In the genomic region with DNA sequence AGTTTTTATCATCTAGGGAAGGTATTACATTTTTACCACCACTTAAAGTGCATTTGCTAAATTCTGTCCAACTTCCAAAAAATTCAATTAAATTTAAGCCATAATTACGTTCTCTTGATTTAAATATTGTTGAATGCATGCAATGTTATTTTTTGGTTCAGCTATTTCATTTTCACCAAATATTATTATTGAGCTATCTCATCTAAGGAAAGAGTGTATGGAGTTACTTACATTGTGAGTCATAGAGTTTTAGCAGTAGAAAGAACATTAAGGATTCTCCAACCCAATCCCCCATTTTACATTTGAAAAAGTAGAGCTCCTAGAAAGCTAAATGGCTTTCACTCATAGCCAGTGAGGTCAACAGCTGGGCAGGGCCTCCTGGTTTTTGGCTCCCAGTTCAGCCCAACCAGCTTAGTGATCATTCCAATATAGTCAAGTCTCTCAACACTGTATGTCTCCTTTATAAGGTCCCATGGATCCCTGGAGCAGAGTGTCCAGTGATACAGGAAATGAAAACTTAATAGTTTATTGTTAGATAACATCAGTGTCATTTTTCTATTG, we compare ENCODE assay signal across 17 cellular contexts.
A peak's percentile ranks its signal among the peaks of the same experiment; 100 is the strongest.
DNase-seq lines count a peak whose midpoint lies in the region; ATAC-seq and TF ChIP-seq lines count a peak whose summit lies in the region.
"Had no signal": no experiment of that assay in that cellular context is flagged by ENCODE, and none has a peak within 500 bp of the region (broad histone marks: within the 10 kb centered on the region; RNA-seq: fewer than 3 reads in every experiment).

No MANE protein-coding gene starts in this region.

- H3K36me3 ChIP-seq in naive thymus-derived CD4-positive, alpha-beta T cell (ENCODE audit: control insufficient read depth in 2 of 3, insufficient read depth in 3 of 3, low read length in 3 of 3) = no peaks in the 10 kb centered on the region
- H3K36me3 ChIP-seq: BE2C had no signal

- CTCF ChIA-PET in naive thymus-derived CD4-positive, alpha-beta T cell (lab: Charles Lee) = interaction anchor here (0.9 kb wide), 1 partner anchor 17 kb away, joined by 3 read pairs; no protein-coding TSS in a partner anchor

- H3K4me1 ChIP-seq in H9 (ENCODE audit: insufficient read depth, low read length) = peaks cover 3% of the 10 kb centered on the region; the same call in 1 of the 2 replicates
- peaks cover 0 to 33% of the 10 kb centered on the region in 2 donors for H3K4me1 ChIP-seq in naive thymus-derived CD4-positive, alpha-beta T cell (ENCODE audit: control insufficient read depth in 2 of 2, insufficient read depth in 2 of 2, low read length in 2 of 2)
- H3K4me1 ChIP-seq: BE2C had no signal

- no peak overlapping the region for H2BK12ac ChIP-seq in H9 (ENCODE audit: insufficient read length, low read depth, low read length)

- H3K9ac ChIP-seq in H9 (ENCODE audit: extremely low read depth, insufficient read length, low read length) = no peak overlapping the region

- no peak overlapping the region for H2BK120ac ChIP-seq in H9 (ENCODE audit: low read depth, low read length, poor library complexity, severe bottlenecking)

- H2BK5ac ChIP-seq in H9 (ENCODE audit: insufficient read length, low read length) = no peak overlapping the region

- H3K27me3 Mint-ChIP-seq in H9 (ENCODE audit: low read depth) = no peaks in the 10 kb centered on the region
- H3K27me3 Mint-ChIP-seq in naive thymus-derived CD4-positive, alpha-beta T cell = no peaks in the 10 kb centered on the region

- no peak overlapping the region for H3K23ac ChIP-seq in H9 (ENCODE audit: insufficient read length, low read depth, low read length)

- ATAC-seq in naive thymus-derived CD4-positive, alpha-beta T cell = no peak
- ATAC-seq in stimulated activated effector memory CD8-positive, alpha-beta T cell treated with anti-CD3 and anti-CD28 coated beads, Interleukin-12 subunit alpha, Interleukin-12 subunit beta, amount 100 ng/mL, for 72 hours = no peak

- H3K4me1 Mint-ChIP-seq in H9 = peaks cover 37 to 45% of the 10 kb centered on the region in 2 experiments
- H3K4me1 Mint-ChIP-seq in naive thymus-derived CD4-positive, alpha-beta T cell = peaks cover 3 to 83% (median 78%) of the 10 kb centered on the region in 7 donors
- no peaks in the 10 kb centered on the region for H3K4me1 Mint-ChIP-seq in stimulated activated effector memory CD8-positive, alpha-beta T cell treated with anti-CD3 and anti-CD28 coated beads, Interleukin-12 subunit alpha, Interleukin-12 subunit beta, amount 100 ng/mL, for 72 hours

- POLR2A ChIA-PET in naive thymus-derived CD4-positive, alpha-beta T cell (lab: Charles Lee) = no interaction called here

- WGBS in H9 (ENCODE audit: extremely low coverage, insufficient read length, low lambda C conversion rate) = no CpG with 5 or more reads among the region's 1 CpG

- peak overlapping the region in 2 of 3 experiments; percentile 39 to 64; a peak in 4 of 7 replicates for H3K27ac Mint-ChIP-seq in H9
- peak overlapping the region in 5 of 9 donors; percentile 45 to 96 (median 74) for H3K27ac Mint-ChIP-seq in naive thymus-derived CD4-positive, alpha-beta T cell
- no peak overlapping the region for H3K27ac Mint-ChIP-seq in stimulated activated effector memory CD8-positive, alpha-beta T cell treated with anti-CD3 and anti-CD28 coated beads, Interleukin-12 subunit alpha, Interleukin-12 subunit beta, amount 100 ng/mL, for 72 hours
- H3K27ac Mint-ChIP-seq: CD4-positive, CD25-positive, alpha-beta regulatory T cell had no signal

- H3K23me2 ChIP-seq in H9 (ENCODE audit: insufficient read length, low read depth, low read length, poor library complexity, severe bottlenecking) = no peaks in the 10 kb centered on the region

- H3K27ac ChIP-seq in H9 (ENCODE audit: insufficient read length, low read depth, low read length) = no peak overlapping the region
- no peak overlapping the region for H3K27ac ChIP-seq in naive thymus-derived CD4-positive, alpha-beta T cell (ENCODE audit: low read depth, low read length)

- H2AFZ ChIP-seq in H9 (ENCODE audit: low read length) = no peak overlapping the region

- H2BK15ac ChIP-seq in H9 (ENCODE audit: low read depth, low read length) = no peak overlapping the region

- H3K4me3 ChIP-seq in naive thymus-derived CD4-positive, alpha-beta T cell (ENCODE audit: low read length) = no peak overlapping the region

- H4K20me1 ChIP-seq in H9 (ENCODE audit: control insufficient read depth, insufficient read depth, insufficient read length) = no peaks in the 10 kb centered on the region

- no peak overlapping the region for H3K4me2 ChIP-seq in H9 (ENCODE audit: insufficient read depth, insufficient read length, low read length)

- no peak overlapping the region for H4K8ac ChIP-seq in H9 (replicated peaks; ENCODE audit: insufficient read length, low read depth, low read length)

- no peak overlapping the region for H3T11ph ChIP-seq in H9 (ENCODE audit: low read length)

- no peak overlapping the region for H3K4ac ChIP-seq in H9 (ENCODE audit: low read depth, low read length)

- no peak overlapping the region for H4K5ac ChIP-seq in H9 (ENCODE audit: insufficient read length, low read depth, low read length)

- intact Hi-C loops in naive thymus-derived CD4-positive, alpha-beta T cell (cut with micrococcal nuclease) = no loop called here

- no peaks in the 10 kb centered on the region for H3K79me1 ChIP-seq in H9 (ENCODE audit: insufficient read depth, low read depth, low read length, poor library complexity, severe bottlenecking)

- 0 out of 5 replicates have a peak overlapping the region, but pooled peaks of 1 of the 2 experiments have one; percentile 17 for H3K4me3 Mint-ChIP-seq in H9
- H3K4me3 Mint-ChIP-seq in naive thymus-derived CD4-positive, alpha-beta T cell = peak overlapping the region in 1 of 10 donors; percentile 19
- H3K4me3 Mint-ChIP-seq in stimulated activated effector memory CD8-positive, alpha-beta T cell treated with anti-CD3 and anti-CD28 coated beads, Interleukin-12 subunit alpha, Interleukin-12 subunit beta, amount 100 ng/mL, for 72 hours = no peak overlapping the region
- H3K4me3 Mint-ChIP-seq: CD4-positive, CD25-positive, alpha-beta regulatory T cell; CD8-positive, alpha-beta memory T cell had no signal

- H3K9me3 ChIP-seq in H9 (ENCODE audit: control insufficient read depth, low read depth, low read length) = no peaks in the 10 kb centered on the region
- no peaks in the 10 kb centered on the region for H3K9me3 ChIP-seq in naive thymus-derived CD4-positive, alpha-beta T cell (ENCODE audit: control insufficient read depth in 2 of 3, low read length in 3 of 3)
- H3K9me3 ChIP-seq: BE2C had no signal

- no peaks in the 10 kb centered on the region for H3K36me3 Mint-ChIP-seq in H9 (ENCODE audit: insufficient read depth in 1 of 3, low read depth in 3 of 3)
- H3K36me3 Mint-ChIP-seq in naive thymus-derived CD4-positive, alpha-beta T cell = peaks cover 0 to 4% (median 0%) of the 10 kb centered on the region in 5 donors
- H3K36me3 Mint-ChIP-seq in stimulated activated effector memory CD8-positive, alpha-beta T cell treated with anti-CD3 and anti-CD28 coated beads, Interleukin-12 subunit alpha, Interleukin-12 subunit beta, amount 100 ng/mL, for 72 hours = no peaks in the 10 kb centered on the region
- H3K36me3 Mint-ChIP-seq: CD4-positive, CD25-positive, alpha-beta regulatory T cell; CD8-positive, alpha-beta memory T cell had no signal

- H2AK5ac ChIP-seq in H9 (ENCODE audit: insufficient read length, low read length) = no peak overlapping the region

- no peaks in the 10 kb centered on the region for H3K79me2 ChIP-seq in H9 (ENCODE audit: insufficient read depth, low read length)

- DNase-seq in H9 (no peak), foreskin melanocyte (peak; percentile 4), NCI-H524 (lab: John Stamatoyannopoulos, UW) (no peak)
- DNase-seq in naive thymus-derived CD4-positive, alpha-beta T cell = no peak
- no peak for DNase-seq in central memory CD4-positive, alpha-beta T cell
- no peak for DNase-seq in stimulated activated effector memory CD8-positive, alpha-beta T cell treated with anti-CD3 and anti-CD28 coated beads, Interleukin-12 subunit alpha, Interleukin-12 subunit beta, amount 100 ng/mL, for 72 hours (ENCODE audit: low spot score in 2 of 2)
- DNase-seq: ACHN; BE2C; C1 segment of cervical spinal cord; CD4-positive, CD25-positive, alpha-beta regulatory T cell; CD8-positive, alpha-beta memory T cell; COR-L47; DMS 273 treated with DMSO at 0.1 percent for 48 hours; DMS53; DND-41; EL; KG1 had no signal

- no peaks in the 10 kb centered on the region for H3K27me3 ChIP-seq in H9 (ENCODE audit: insufficient read depth, low read length)
- no peaks in the 10 kb centered on the region for H3K27me3 ChIP-seq in naive thymus-derived CD4-positive, alpha-beta T cell (ENCODE audit: control insufficient read depth in 2 of 2, insufficient read depth in 2 of 2, low read length in 2 of 2)
- H3K27me3 ChIP-seq: BE2C had no signal

- TF ChIP-seq CTCF in H9 (conservative IDR thresholded peaks at IDR 0.05) = no peak

- H3K18ac ChIP-seq in H9 (ENCODE audit: insufficient read length, low read depth, low read length) = no peak overlapping the region

- H3K14ac ChIP-seq in H9 (ENCODE audit: insufficient read depth, low read length) = no peak overlapping the region

- no peak overlapping the region for H3K56ac ChIP-seq in H9 (ENCODE audit: insufficient read length, low read depth, low read length)

- no peak overlapping the region for H4K91ac ChIP-seq in H9 (ENCODE audit: insufficient read length, low read depth, low read length)

- no peak overlapping the region for H2BK20ac ChIP-seq in H9 (ENCODE audit: low read depth, low read length, poor library complexity, severe bottlenecking)

- no peaks in the 10 kb centered on the region for H3K9me3 Mint-ChIP-seq in H9
- H3K9me3 Mint-ChIP-seq in naive thymus-derived CD4-positive, alpha-beta T cell = no peaks in the 10 kb centered on the region
- H3K9me3 Mint-ChIP-seq in stimulated activated effector memory CD8-positive, alpha-beta T cell treated with anti-CD3 and anti-CD28 coated beads, Interleukin-12 subunit alpha, Interleukin-12 subunit beta, amount 100 ng/mL, for 72 hours = no peaks in the 10 kb centered on the region
- H3K9me3 Mint-ChIP-seq: CD8-positive, alpha-beta memory T cell had no signal
